In the genomic region with DNA sequence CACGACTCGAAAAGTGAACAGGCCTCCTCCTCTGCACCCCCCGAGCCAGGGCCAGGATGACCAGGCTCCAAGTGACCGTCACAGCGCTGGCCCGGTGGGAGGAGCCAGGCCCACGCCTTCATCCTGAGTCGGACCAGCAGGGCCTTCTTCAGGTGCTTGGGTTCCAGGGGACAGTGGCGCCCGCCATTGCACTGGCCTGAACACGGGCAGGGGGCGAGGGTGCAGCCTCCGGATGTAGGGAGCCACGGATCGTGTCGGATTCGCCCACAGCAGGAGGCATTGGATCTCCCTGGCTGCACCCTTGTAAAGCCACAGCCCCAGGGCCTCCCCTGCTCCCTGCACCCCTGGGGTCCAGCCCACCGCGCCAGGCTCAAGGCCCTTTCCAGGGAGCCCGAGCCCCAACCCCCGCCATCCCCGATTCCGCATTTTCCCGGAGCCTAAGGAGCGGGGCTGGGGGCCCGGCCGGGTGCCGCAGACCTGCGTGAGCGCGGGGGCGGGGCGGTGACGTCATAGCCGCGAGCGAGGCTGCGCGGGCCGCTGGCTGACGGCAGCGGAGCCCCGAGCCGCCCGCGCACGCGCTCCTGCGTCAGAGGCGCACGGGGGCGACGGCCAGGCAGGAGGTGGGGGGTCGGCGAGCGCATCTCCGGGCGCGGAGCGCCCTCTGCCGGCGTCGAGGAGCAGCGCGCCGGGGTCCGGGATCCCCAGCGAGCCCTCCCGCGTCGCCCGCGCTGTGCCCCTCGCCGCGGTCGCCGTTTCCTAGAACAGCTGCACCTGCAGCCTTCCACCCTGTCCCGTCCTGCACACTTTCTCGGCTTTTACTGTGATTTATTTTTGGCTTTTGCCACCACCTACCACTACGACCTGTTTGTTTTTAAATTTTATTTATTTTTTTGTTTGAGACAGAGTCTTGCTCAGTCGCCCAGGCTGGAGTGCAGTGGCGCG, we compare ENCODE assay signal across 8 cellular contexts. TPM values are rescaled to one million over a fixed set of nuclear protein-coding genes. Genes with fewer than 3 reads are reported as not detected.
DNase-seq lines count a peak whose midpoint lies in the region; ATAC-seq lines count a peak whose summit lies in the region.

No MANE protein-coding gene starts in this region.

- H3K9ac ChIP-seq in SK-N-MC (ENCODE audit: insufficient read length), result peak overlapping the region; percentile 68

- intact Hi-C loops in activated naive CD4-positive, alpha-beta T cell treated with anti-CD3 and anti-CD28 coated beads for 36 hours (cut with micrococcal nuclease), result loop anchor here (2.0 kb wide), 3 partner anchors 25 to 319 kb away; partner anchors contain the start of genes RNU6-2 and TMEM259

- no peaks in the 10 kb centered on the region for H3K9me3 Mint-ChIP-seq in activated naive CD4-positive, alpha-beta T cell treated with anti-CD3 and anti-CD28 coated beads for 36 hours

- H3K36me3 ChIP-seq in SK-N-MC (ENCODE audit: insufficient read depth, low read length), result no peaks in the 10 kb centered on the region

- DNase-seq in ACHN, result peak; percentile 84
- peak; percentile 79 for DNase-seq in M059J (ENCODE audit: low read depth)
- DNase-seq in SK-N-MC (ENCODE audit: low read depth, low spot score), result no peak
- peak; percentile 84 for DNase-seq in activated naive CD4-positive, alpha-beta T cell treated with anti-CD3 and anti-CD28 coated beads for 36 hours
- DNase-seq in germinal center (ENCODE audit: low spot score), result peak; percentile 97
- DNase-seq in occipital lobe (lab: John Stamatoyannopoulos, UW), result peak; percentile 75
- DNase-seq in substantia nigra (lab: John Stamatoyannopoulos, UW), result peak in 48 of 49 donors; percentile 30 to 97 (median 76)

- peaks cover 43% of the 10 kb centered on the region for H3K4me1 Mint-ChIP-seq in activated naive CD4-positive, alpha-beta T cell treated with anti-CD3 and anti-CD28 coated beads for 36 hours (ENCODE audit: low read depth)

- H3K27ac ChIP-seq in SK-N-MC, result no peak overlapping the region
- peak overlapping the region; percentile 86 for H3K27ac ChIP-seq in substantia nigra (ENCODE audit: low read depth, low read length, poor library complexity, severe bottlenecking)

- H3K27ac Mint-ChIP-seq in activated naive CD4-positive, alpha-beta T cell treated with anti-CD3 and anti-CD28 coated beads for 36 hours, result no peak overlapping the region

- no peaks in the 10 kb centered on the region for H3K9me3 ChIP-seq in SK-N-MC (ENCODE audit: low read depth, low read length)

- H3K27me3 Mint-ChIP-seq in activated naive CD4-positive, alpha-beta T cell treated with anti-CD3 and anti-CD28 coated beads for 36 hours (ENCODE audit: low read depth), result peaks cover 10% of the 10 kb centered on the region

- peak; percentile 40 for ATAC-seq in GM18867 (IDR thresholded peaks at IDR 0.05; ENCODE audit: unreplicated experiment)

- peak overlapping the region; percentile 24 for H3K4me3 Mint-ChIP-seq in activated naive CD4-positive, alpha-beta T cell treated with anti-CD3 and anti-CD28 coated beads for 36 hours

- CTCF ChIA-PET in activated naive CD4-positive, alpha-beta T cell treated with anti-CD3 and anti-CD28 coated beads for 36 hours (lab: Charles Lee), result interaction anchor here (1.0 to 7.7 kb wide), 7 partner anchors 24 to 316 kb away, joined by 3 to 233 read pairs (median 4); partner anchors contain the start of genes ARHGAP45 and CIRBP

- in situ Hi-C loops in ACHN (cut with HindIII; ENCODE audit: low pct_ligation_motif_present, low pct_unique_long_range_greater_than_20kb, low sequenced_read_pairs), result no loop called here

- peaks cover 2% of the 10 kb centered on the region for H3K36me3 Mint-ChIP-seq in activated naive CD4-positive, alpha-beta T cell treated with anti-CD3 and anti-CD28 coated beads for 36 hours (ENCODE audit: low read depth)

- peak overlapping the region; percentile 74 for H3K4me3 ChIP-seq in SK-N-MC

RNA-seq across cellular contexts. Expression of gene ATP5F1D, which starts 1.5 kb away (rescaled TPM):
- total RNA-seq in M059J (2014; rRNA removed; shearing (Covaris generic)), result 45.0 and 69.8 TPM in 2 replicates
- total RNA-seq in activated naive CD4-positive, alpha-beta T cell treated with anti-CD3 and anti-CD28 coated beads for 36 hours, result 100 to 1,000 TPM; 153 TPM
- 11.9 TPM for total RNA-seq in occipital lobe

RNA-seq across cellular contexts. Expression of gene CBARP, which starts 2.3 kb away (rescaled TPM):
- total RNA-seq in M059J (2014; rRNA removed; shearing (Covaris generic)), result 0.44 and 4.4 TPM in 2 replicates
- total RNA-seq in activated naive CD4-positive, alpha-beta T cell treated with anti-CD3 and anti-CD28 coated beads for 36 hours, result 1 to 10 TPM in 1 of 2 experiments, under 1 TPM in 1; 0.77 to 1.1 TPM
- 6.6 TPM for total RNA-seq in occipital lobe

RNA-seq across cellular contexts. Expression of gene MIDN, which starts 8.3 kb away (rescaled TPM):
- 4.5 and 11.0 TPM in 2 replicates for total RNA-seq in M059J (2014; rRNA removed; shearing (Covaris generic))
- 10 to 100 TPM; 50.1 to 52.9 TPM for total RNA-seq in activated naive CD4-positive, alpha-beta T cell treated with anti-CD3 and anti-CD28 coated beads for 36 hours
- total RNA-seq in occipital lobe, result 15.3 TPM

RNA-seq across cellular contexts. Expression of gene CIRBP, which starts 29.1 kb away (rescaled TPM):
- total RNA-seq in M059J (2014; rRNA removed; shearing (Covaris generic)), result 115 and 145 TPM in 2 replicates
- 100 to 1,000 TPM; 167 to 183 TPM for total RNA-seq in activated naive CD4-positive, alpha-beta T cell treated with anti-CD3 and anti-CD28 coated beads for 36 hours
- total RNA-seq in occipital lobe, result 598 TPM

RNA-seq across cellular contexts. Expression of gene STK11, which starts 34.5 kb away (rescaled TPM):
- total RNA-seq in M059J (2014; rRNA removed; shearing (Covaris generic)), result 31.5 and 71.6 TPM in 2 replicates
- total RNA-seq in activated naive CD4-positive, alpha-beta T cell treated with anti-CD3 and anti-CD28 coated beads for 36 hours, result 10 to 100 TPM; 65.1 to 66.1 TPM
- total RNA-seq in occipital lobe, result 49.0 TPM
